Comparison of ENCODE assay signal across 1 cellular context in the genomic region with DNA sequence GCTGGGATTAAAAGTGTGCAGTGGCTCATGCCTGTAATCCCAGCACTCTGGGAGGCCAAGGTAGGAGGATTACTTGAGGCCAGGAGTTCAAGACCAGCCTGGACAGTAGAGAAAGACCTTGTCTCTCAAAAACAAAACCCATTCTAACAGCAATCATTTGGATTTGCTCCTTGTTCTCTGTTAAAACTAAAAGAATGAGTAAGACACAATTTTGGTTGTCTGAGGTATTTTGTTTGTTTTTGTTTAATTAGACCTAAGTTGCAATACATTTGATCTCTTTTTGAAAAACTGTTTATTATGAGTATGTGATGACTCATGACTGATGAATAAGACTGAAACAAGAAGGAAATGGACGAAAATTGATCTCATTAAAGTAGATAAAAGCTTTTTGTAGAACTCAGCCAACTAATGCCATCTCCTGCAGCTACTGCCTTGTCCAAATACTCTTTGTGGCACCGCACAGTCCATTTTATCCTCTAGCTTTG.
TF ChIP-seq lines count a peak whose summit lies in the region.

No MANE protein-coding gene starts in this region.

TF ChIP-seq in HEK293, 187 proteins besides CTCF, POLR2A, EP300 and RAD21 (continued from another document and continues in another):
- TF ChIP-seq, protein P1, sequence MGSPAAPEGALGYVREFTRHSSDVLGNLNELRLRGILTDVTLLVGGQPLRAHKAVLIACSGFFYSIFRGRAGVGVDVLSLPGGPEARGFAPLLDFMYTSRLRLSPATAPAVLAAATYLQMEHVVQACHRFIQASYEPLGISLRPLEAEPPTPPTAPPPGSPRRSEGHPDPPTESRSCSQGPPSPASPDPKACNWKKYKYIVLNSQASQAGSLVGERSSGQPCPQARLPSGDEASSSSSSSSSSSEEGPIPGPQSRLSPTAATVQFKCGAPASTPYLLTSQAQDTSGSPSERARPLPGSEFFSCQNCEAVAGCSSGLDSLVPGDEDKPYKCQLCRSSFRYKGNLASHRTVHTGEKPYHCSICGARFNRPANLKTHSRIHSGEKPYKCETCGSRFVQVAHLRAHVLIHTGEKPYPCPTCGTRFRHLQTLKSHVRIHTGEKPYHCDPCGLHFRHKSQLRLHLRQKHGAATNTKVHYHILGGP (tag by site-specific recombination; IDR thresholded peaks at IDR 0.05) = 0 out of 2 replicates have a peak, but pooled peaks have one; percentile 39
- TF ChIP-seq, protein P2, sequence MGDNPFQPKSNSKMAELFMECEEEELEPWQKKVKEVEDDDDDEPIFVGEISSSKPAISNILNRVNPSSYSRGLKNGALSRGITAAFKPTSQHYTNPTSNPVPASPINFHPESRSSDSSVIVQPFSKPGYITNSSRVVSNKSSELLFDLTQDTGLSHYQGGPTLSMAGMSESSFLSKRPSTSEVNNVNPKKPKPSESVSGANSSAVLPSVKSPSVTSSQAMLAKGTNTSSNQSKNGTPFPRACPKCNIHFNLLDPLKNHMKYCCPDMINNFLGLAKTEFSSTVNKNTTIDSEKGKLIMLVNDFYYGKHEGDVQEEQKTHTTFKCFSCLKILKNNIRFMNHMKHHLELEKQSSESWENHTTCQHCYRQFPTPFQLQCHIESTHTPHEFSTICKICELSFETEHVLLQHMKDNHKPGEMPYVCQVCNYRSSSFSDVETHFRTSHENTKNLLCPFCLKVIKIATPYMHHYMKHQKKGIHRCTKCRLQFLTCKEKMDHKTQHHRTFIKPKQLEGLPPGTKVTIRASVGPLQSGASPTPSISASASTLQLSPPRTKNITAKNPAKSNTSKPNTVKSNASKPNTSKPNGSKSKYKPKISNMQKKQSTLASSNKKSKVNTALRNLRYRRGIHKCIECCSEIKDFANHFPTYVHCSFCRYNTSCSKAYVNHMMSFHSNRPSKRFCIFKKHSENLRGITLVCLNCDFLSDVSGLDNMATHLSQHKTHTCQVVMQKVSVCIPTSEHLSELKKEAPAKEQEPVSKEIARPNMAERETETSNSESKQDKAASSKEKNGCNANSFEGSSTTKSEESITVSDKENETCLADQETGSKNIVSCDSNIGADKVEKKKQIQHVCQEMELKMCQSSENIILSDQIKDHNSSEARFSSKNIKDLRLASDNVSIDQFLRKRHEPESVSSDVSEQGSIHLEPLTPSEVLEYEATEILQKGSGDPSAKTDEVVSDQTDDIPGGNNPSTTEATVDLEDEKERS (tag by site-specific recombination; IDR thresholded peaks at IDR 0.05) = no peak
- TF ChIP-seq GFI1B (tag by site-specific recombination; IDR thresholded peaks at IDR 0.05) (0 out of 2 replicates have a peak, but pooled peaks have one; percentile 22), KLF7 (tag by site-specific recombination; IDR thresholded peaks at IDR 0.05; ENCODE audit: borderline replicate concordance) (no peak), ZNF473 (tag by site-specific recombination; IDR thresholded peaks at IDR 0.05) (no peak), GLIS1 (tag by site-specific recombination; IDR thresholded peaks at IDR 0.05) (peak; percentile 69), FEZF1 (tag by site-specific recombination; IDR thresholded peaks at IDR 0.05) (peak; percentile 93), BCL11B (tag by site-specific recombination; IDR thresholded peaks at IDR 0.05; ENCODE audit: low read depth) (0 out of 2 replicates have a peak, but pooled peaks have one; percentile 29), ZNF10 (tag by site-specific recombination; IDR thresholded peaks at IDR 0.05) (peak; percentile 72; the same call in 1 of the 2 replicates), GLI2 (tag by site-specific recombination; IDR thresholded peaks at IDR 0.05; ENCODE audit: borderline replicate concordance, low read depth) (peak; percentile 53; the same call in 1 of the 2 replicates), YY1 (tag by site-specific recombination; IDR thresholded peaks at IDR 0.05) (no peak), BCL11A (tag by site-specific recombination; IDR thresholded peaks at IDR 0.05; ENCODE audit: low read depth) (peak; percentile 93), ZNF426 (tag by site-specific recombination; IDR thresholded peaks at IDR 0.05) (no peak), ZNF558 (tag by site-specific recombination; IDR thresholded peaks at IDR 0.05) (peak; percentile 72; the same call in 1 of the 2 replicates), ZNF140 (tag by site-specific recombination; IDR thresholded peaks at IDR 0.05) (no peak), ZNF394 (tag by site-specific recombination; IDR thresholded peaks at IDR 0.05; ENCODE audit: borderline replicate concordance) (peak; percentile 63), ZNF600 (tag by site-specific recombination; IDR thresholded peaks at IDR 0.05) (peak; percentile 48; the same call in 1 of the 2 replicates), ZNF654 (tag by site-specific recombination; IDR thresholded peaks at IDR 0.05; ENCODE audit: low read depth) (0 out of 2 replicates have a peak, but pooled peaks have one; percentile 13), ZNF175 (tag by site-specific recombination; IDR thresholded peaks at IDR 0.05) (no peak)
- TF ChIP-seq, protein P3, sequence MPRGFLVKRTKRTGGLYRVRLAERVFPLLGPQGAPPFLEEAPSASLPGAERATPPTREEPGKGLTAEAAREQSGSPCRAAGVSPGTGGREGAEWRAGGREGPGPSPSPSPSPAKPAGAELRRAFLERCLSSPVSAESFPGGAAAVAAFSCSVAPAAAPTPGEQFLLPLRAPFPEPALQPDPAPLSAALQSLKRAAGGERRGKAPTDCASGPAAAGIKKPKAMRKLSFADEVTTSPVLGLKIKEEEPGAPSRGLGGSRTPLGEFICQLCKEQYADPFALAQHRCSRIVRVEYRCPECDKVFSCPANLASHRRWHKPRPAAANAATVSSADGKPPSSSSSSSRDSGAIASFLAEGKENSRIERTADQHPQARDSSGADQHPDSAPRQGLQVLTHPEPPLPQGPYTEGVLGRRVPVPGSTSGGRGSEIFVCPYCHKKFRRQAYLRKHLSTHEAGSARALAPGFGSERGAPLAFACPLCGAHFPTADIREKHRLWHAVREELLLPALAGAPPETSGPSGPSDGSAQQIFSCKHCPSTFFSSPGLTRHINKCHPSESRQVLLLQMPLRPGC (tag by site-specific recombination; IDR thresholded peaks at IDR 0.05) = peak; percentile 95
- TF ChIP-seq, protein P4, sequence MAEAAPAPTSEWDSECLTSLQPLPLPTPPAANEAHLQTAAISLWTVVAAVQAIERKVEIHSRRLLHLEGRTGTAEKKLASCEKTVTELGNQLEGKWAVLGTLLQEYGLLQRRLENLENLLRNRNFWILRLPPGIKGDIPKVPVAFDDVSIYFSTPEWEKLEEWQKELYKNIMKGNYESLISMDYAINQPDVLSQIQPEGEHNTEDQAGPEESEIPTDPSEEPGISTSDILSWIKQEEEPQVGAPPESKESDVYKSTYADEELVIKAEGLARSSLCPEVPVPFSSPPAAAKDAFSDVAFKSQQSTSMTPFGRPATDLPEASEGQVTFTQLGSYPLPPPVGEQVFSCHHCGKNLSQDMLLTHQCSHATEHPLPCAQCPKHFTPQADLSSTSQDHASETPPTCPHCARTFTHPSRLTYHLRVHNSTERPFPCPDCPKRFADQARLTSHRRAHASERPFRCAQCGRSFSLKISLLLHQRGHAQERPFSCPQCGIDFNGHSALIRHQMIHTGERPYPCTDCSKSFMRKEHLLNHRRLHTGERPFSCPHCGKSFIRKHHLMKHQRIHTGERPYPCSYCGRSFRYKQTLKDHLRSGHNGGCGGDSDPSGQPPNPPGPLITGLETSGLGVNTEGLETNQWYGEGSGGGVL (tag by site-specific recombination; IDR thresholded peaks at IDR 0.05) = peak; percentile 67
- TF ChIP-seq, protein P5, sequence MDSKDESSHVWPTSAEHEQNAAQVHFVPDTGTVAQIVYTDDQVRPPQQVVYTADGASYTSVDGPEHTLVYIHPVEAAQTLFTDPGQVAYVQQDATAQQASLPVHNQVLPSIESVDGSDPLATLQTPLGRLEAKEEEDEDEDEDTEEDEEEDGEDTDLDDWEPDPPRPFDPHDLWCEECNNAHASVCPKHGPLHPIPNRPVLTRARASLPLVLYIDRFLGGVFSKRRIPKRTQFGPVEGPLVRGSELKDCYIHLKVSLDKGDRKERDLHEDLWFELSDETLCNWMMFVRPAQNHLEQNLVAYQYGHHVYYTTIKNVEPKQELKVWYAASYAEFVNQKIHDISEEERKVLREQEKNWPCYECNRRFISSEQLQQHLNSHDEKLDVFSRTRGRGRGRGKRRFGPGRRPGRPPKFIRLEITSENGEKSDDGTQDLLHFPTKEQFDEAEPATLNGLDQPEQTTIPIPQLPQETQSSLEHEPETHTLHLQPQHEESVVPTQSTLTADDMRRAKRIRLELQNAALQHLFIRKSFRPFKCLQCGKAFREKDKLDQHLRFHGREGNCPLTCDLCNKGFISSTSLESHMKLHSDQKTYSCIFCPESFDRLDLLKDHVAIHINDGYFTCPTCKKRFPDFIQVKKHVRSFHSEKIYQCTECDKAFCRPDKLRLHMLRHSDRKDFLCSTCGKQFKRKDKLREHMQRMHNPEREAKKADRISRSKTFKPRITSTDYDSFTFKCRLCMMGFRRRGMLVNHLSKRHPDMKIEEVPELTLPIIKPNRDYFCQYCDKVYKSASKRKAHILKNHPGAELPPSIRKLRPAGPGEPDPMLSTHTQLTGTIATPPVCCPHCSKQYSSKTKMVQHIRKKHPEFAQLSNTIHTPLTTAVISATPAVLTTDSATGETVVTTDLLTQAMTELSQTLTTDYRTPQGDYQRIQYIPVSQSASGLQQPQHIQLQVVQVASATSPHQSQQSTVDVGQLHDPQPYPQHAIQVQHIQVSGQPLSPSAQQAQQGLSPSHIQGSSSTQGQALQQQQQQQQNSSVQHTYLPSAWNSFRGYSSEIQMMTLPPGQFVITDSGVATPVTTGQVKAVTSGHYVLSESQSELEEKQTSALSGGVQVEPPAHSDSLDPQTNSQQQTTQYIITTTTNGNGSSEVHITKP (tag by site-specific recombination; IDR thresholded peaks at IDR 0.05) = peak; percentile 31; the same call in 1 of the 2 replicates
- TF ChIP-seq, protein P6, sequence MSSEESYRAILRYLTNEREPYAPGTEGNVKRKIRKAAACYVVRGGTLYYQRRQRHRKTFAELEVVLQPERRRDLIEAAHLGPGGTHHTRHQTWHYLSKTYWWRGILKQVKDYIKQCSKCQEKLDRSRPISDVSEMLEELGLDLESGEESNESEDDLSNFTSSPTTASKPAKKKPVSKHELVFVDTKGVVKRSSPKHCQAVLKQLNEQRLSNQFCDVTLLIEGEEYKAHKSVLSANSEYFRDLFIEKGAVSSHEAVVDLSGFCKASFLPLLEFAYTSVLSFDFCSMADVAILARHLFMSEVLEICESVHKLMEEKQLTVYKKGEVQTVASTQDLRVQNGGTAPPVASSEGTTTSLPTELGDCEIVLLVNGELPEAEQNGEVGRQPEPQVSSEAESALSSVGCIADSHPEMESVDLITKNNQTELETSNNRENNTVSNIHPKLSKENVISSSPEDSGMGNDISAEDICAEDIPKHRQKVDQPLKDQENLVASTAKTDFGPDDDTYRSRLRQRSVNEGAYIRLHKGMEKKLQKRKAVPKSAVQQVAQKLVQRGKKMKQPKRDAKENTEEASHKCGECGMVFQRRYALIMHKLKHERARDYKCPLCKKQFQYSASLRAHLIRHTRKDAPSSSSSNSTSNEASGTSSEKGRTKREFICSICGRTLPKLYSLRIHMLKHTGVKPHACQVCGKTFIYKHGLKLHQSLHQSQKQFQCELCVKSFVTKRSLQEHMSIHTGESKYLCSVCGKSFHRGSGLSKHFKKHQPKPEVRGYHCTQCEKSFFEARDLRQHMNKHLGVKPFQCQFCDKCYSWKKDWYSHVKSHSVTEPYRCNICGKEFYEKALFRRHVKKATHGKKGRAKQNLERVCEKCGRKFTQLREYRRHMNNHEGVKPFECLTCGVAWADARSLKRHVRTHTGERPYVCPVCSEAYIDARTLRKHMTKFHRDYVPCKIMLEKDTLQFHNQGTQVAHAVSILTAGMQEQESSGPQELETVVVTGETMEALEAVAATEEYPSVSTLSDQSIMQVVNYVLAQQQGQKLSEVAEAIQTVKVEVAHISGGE (tag by site-specific recombination; conservative IDR thresholded peaks at IDR 0.05; ENCODE audit: low read depth) = no peak
- TF ChIP-seq, protein P7, sequence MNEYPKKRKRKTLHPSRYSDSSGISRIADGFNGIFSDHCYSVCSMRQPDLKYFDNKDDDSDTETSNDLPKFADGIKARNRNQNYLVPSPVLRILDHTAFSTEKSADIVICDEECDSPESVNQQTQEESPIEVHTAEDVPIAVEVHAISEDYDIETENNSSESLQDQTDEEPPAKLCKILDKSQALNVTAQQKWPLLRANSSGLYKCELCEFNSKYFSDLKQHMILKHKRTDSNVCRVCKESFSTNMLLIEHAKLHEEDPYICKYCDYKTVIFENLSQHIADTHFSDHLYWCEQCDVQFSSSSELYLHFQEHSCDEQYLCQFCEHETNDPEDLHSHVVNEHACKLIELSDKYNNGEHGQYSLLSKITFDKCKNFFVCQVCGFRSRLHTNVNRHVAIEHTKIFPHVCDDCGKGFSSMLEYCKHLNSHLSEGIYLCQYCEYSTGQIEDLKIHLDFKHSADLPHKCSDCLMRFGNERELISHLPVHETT (tag by site-specific recombination; IDR thresholded peaks at IDR 0.05) = peak; percentile 91
- TF ChIP-seq, protein P8, sequence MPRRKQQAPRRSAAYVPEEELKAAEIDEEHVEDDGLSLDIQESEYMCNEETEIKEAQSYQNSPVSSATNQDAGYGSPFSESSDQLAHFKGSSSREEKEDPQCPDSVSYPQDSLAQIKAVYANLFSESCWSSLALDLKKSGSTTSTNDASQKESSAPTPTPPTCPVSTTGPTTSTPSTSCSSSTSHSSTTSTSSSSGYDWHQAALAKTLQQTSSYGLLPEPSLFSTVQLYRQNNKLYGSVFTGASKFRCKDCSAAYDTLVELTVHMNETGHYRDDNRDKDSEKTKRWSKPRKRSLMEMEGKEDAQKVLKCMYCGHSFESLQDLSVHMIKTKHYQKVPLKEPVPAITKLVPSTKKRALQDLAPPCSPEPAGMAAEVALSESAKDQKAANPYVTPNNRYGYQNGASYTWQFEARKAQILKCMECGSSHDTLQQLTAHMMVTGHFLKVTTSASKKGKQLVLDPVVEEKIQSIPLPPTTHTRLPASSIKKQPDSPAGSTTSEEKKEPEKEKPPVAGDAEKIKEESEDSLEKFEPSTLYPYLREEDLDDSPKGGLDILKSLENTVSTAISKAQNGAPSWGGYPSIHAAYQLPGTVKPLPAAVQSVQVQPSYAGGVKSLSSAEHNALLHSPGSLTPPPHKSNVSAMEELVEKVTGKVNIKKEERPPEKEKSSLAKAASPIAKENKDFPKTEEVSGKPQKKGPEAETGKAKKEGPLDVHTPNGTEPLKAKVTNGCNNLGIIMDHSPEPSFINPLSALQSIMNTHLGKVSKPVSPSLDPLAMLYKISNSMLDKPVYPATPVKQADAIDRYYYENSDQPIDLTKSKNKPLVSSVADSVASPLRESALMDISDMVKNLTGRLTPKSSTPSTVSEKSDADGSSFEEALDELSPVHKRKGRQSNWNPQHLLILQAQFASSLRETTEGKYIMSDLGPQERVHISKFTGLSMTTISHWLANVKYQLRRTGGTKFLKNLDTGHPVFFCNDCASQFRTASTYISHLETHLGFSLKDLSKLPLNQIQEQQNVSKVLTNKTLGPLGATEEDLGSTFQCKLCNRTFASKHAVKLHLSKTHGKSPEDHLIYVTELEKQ (tag by site-specific recombination; IDR thresholded peaks at IDR 0.05; ENCODE audit: borderline replicate concordance) = peak; percentile 80; the same call in 1 of the 2 replicates
- TF ChIP-seq, protein P9, sequence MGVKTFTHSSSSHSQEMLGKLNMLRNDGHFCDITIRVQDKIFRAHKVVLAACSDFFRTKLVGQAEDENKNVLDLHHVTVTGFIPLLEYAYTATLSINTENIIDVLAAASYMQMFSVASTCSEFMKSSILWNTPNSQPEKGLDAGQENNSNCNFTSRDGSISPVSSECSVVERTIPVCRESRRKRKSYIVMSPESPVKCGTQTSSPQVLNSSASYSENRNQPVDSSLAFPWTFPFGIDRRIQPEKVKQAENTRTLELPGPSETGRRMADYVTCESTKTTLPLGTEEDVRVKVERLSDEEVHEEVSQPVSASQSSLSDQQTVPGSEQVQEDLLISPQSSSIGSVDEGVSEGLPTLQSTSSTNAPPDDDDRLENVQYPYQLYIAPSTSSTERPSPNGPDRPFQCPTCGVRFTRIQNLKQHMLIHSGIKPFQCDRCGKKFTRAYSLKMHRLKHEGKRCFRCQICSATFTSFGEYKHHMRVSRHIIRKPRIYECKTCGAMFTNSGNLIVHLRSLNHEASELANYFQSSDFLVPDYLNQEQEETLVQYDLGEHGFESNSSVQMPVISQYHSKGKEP (tag by site-specific recombination; IDR thresholded peaks at IDR 0.05) = peak; percentile 88
